ENCODE assay signal across 22 cellular contexts in the genomic region with DNA sequence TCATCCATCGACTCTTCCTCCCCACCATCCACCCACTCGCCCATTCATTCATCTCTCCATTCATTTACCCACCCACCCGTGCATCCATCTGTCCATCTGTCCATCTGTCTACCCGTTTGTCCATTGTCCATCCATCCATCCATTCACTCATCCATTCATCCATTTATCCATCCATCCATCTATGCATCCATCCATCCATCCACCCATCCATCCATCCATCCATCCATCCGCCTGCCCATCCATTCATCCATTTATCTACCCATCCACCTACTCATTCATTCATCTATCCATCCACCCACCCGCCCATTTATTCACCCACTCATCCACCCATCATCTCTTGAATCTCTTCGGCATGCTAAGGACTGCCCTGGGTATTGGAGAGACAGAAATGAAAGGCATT. TPM values are rescaled to one million over a fixed set of nuclear protein-coding genes. Genes with fewer than 3 reads are reported as not detected.
DNase-seq lines count a peak whose midpoint lies in the region; ATAC-seq and TF ChIP-seq lines count a peak whose summit lies in the region.
"Had no signal": no experiment of that assay in that cellular context is flagged by ENCODE, and none has a peak within 500 bp of the region (broad histone marks: within the 10 kb centered on the region; RNA-seq: fewer than 3 reads in every experiment).

No MANE protein-coding gene starts in this region.

- peaks cover 11% of the 10 kb centered on the region; the same call in 1 of the 3 replicates for H3K36me3 Mint-ChIP-seq in GM23338 (ENCODE audit: low read depth)
- no peaks in the 10 kb centered on the region for H3K36me3 Mint-ChIP-seq in stimulated activated naive B cell treated with anti-CD40 and anti-IgM and Interleukin-4, amounts not matched to agents 10 μg/mL and 1 μg/mL and 100 μg/mL, for 72 hours

- no peak overlapping the region for H3K4me3 Mint-ChIP-seq in GM23338
- H3K4me3 Mint-ChIP-seq in stimulated activated naive B cell treated with anti-CD40 and anti-IgM and Interleukin-4, amounts not matched to agents 10 μg/mL and 1 μg/mL and 100 μg/mL, for 72 hours = no peak overlapping the region
- H3K4me3 Mint-ChIP-seq: CD4-positive, alpha-beta T cell had no signal

- intact Hi-C loops in ascending aorta (cut with DNase I) = no loop called here
- intact Hi-C loops in esophagus squamous epithelium (cut with DNase I) = no loop called here

- H4K20me1 ChIP-seq in GM23338 (replicated peaks; ENCODE audit: insufficient read depth) = no peaks in the 10 kb centered on the region; the same call in 1 of the 2 replicates

- no peak for DNase-seq in GM23338 (ENCODE audit: low spot score)
- no peak for DNase-seq in ascending aorta (ENCODE audit: low spot score in 2 of 2)
- DNase-seq in esophagus squamous epithelium (lab: John Stamatoyannopoulos, UW) = no peak
- no peak for DNase-seq in thoracic aorta (ENCODE audit: low spot score)
- no peak for DNase-seq in NCI-H226
- DNase-seq in GM19238 (ENCODE audit: insufficient read length, low spot score) = no peak
- DNase-seq in cortex of kidney (lab: John Stamatoyannopoulos, UW) = no peak
- no peak for DNase-seq in stimulated activated naive B cell treated with anti-CD40 and anti-IgM and Interleukin-4, amounts not matched to agents 10 μg/mL and 1 μg/mL and 100 μg/mL, for 72 hours
- DNase-seq: BE2C; CD4-positive, alpha-beta T cell; COR-L47; DND-41; GOT3; Kasumi-1; NCI-H1694; NCI-H2081; NCI-H2171 treated with DMSO at 0.1 percent for 48 hours; NCI-H446; NCI-H526; SHP77 had no signal

- no peak for TF ChIP-seq POLR2A in esophagus squamous epithelium (IDR thresholded peaks at IDR 0.05)

- H3K9me3 Mint-ChIP-seq in GM23338 = no peaks in the 10 kb centered on the region
- no peaks in the 10 kb centered on the region for H3K9me3 Mint-ChIP-seq in stimulated activated naive B cell treated with anti-CD40 and anti-IgM and Interleukin-4, amounts not matched to agents 10 μg/mL and 1 μg/mL and 100 μg/mL, for 72 hours
- H3K9me3 Mint-ChIP-seq: CD4-positive, alpha-beta T cell had no signal

- H2AFZ ChIP-seq in GM23338 = no peak overlapping the region

- H3K4me3 ChIP-seq in GM23338 (no peak overlapping the region), ascending aorta (no peak overlapping the region), esophagus squamous epithelium (no peak overlapping the region), thoracic aorta (no peak overlapping the region)
- H3K4me3 ChIP-seq: GM12878 had no signal

- peak overlapping the region; percentile 34 for H3K4me2 ChIP-seq in GM23338

- no peaks in the 10 kb centered on the region for H3K9me2 ChIP-seq in GM23338 (ENCODE audit: insufficient read depth)

- peaks cover 6% of the 10 kb centered on the region for H3K27me3 Mint-ChIP-seq in GM23338 (ENCODE audit: insufficient read depth, low read depth, poor library complexity)
- peaks cover 17 to 34% of the 10 kb centered on the region in 2 donors for H3K27me3 Mint-ChIP-seq in stimulated activated naive B cell treated with anti-CD40 and anti-IgM and Interleukin-4, amounts not matched to agents 10 μg/mL and 1 μg/mL and 100 μg/mL, for 72 hours

- H3K4me1 Mint-ChIP-seq in GM23338 = peaks cover 84% of the 10 kb centered on the region
- H3K4me1 Mint-ChIP-seq in stimulated activated naive B cell treated with anti-CD40 and anti-IgM and Interleukin-4, amounts not matched to agents 10 μg/mL and 1 μg/mL and 100 μg/mL, for 72 hours = no peaks in the 10 kb centered on the region

- ATAC-seq in GM23338 = no peak
- no peak for ATAC-seq in thoracic aorta (ENCODE audit: insufficient number of reproducible peaks, low FRiP score, low read depth)
- no peak for ATAC-seq in stimulated activated naive B cell treated with anti-CD40 and anti-IgM and Interleukin-4, amounts not matched to agents 10 μg/mL and 1 μg/mL and 100 μg/mL, for 72 hours (replicated peaks)
- ATAC-seq: GM12878, HCT116 had no signal

- H3K36me3 ChIP-seq in GM23338 (ENCODE audit: insufficient read depth) (no peaks in the 10 kb centered on the region), ascending aorta (no peaks in the 10 kb centered on the region), esophagus squamous epithelium (peaks cover 0 to 5% (median 0%) of the 10 kb centered on the region in 3 donors), thoracic aorta (no peaks in the 10 kb centered on the region)
- H3K36me3 ChIP-seq: BE2C had no signal

- no peak overlapping the region for H3K27ac ChIP-seq in GM23338 (ENCODE audit: low read depth)
- H3K27ac ChIP-seq in ascending aorta = peak overlapping the region; percentile 95 to 98
- peak overlapping the region; percentile 78 to 96 (median 93) for H3K27ac ChIP-seq in esophagus squamous epithelium
- H3K27ac ChIP-seq in thoracic aorta = peak overlapping the region; percentile 99

- no peaks in the 10 kb centered on the region for H3K9me3 ChIP-seq in ascending aorta
- no peaks in the 10 kb centered on the region for H3K9me3 ChIP-seq in esophagus squamous epithelium
- H3K9me3 ChIP-seq in thoracic aorta = no peaks in the 10 kb centered on the region
- H3K9me3 ChIP-seq: BE2C had no signal

- WGBS in esophagus squamous epithelium, 2 donors = 87% methylated on average over 6 to 7 of the region's 7 CpGs

- peaks cover 97% of the 10 kb centered on the region for H3K79me2 ChIP-seq in GM23338 (replicated peaks; ENCODE audit: insufficient read depth)

- H3K27me3 ChIP-seq in GM23338 (ENCODE audit: insufficient read depth) (no peaks in the 10 kb centered on the region), ascending aorta (no peaks in the 10 kb centered on the region), esophagus squamous epithelium (no peaks in the 10 kb centered on the region), thoracic aorta (replicated peaks; ENCODE audit: insufficient read depth) (no peaks in the 10 kb centered on the region)
- H3K27me3 ChIP-seq: BE2C had no signal

- peaks cover 3% of the 10 kb centered on the region; the same call in 1 of the 2 replicates for H3F3A ChIP-seq in GM23338 (replicated peaks; ENCODE audit: low read depth)

- TF ChIP-seq CTCF in GM23338 (conservative IDR thresholded peaks at IDR 0.05; ENCODE audit: low read depth in 2 of 2) (no peak), ascending aorta (IDR thresholded peaks at IDR 0.05) (no peak), esophagus squamous epithelium (IDR thresholded peaks at IDR 0.05) (no peak), thoracic aorta (IDR thresholded peaks at IDR 0.05) (no peak)

- peaks cover 61% of the 10 kb centered on the region for H3K4me1 ChIP-seq in GM23338 (ENCODE audit: insufficient read depth)
- peaks cover 44 to 81% of the 10 kb centered on the region in 2 donors for H3K4me1 ChIP-seq in ascending aorta
- peaks cover 40 to 81% (median 68%) of the 10 kb centered on the region in 3 donors for H3K4me1 ChIP-seq in esophagus squamous epithelium
- H3K4me1 ChIP-seq in thoracic aorta (ENCODE audit: control insufficient read depth in 1 of 2, low read depth in 2 of 2) = peaks cover 67 to 97% of the 10 kb centered on the region in 2 donors
- H3K4me1 ChIP-seq: BE2C had no signal

- H3K27ac Mint-ChIP-seq in GM23338 = no peak overlapping the region
- no peak overlapping the region for H3K27ac Mint-ChIP-seq in stimulated activated naive B cell treated with anti-CD40 and anti-IgM and Interleukin-4, amounts not matched to agents 10 μg/mL and 1 μg/mL and 100 μg/mL, for 72 hours
- H3K27ac Mint-ChIP-seq: CD4-positive, alpha-beta T cell had no signal

TF ChIP-seq in GM23338, 12 proteins besides CTCF, POLR2A, EP300 and RAD21 (continues in another document):
- TF ChIP-seq STAT1 (IDR thresholded peaks at IDR 0.05; ENCODE audit: unreplicated experiment) = no peak

RNA-seq across cellular contexts. Expression of a gene that starts 18.5 kb away (rescaled TPM):
- total RNA-seq in GM23338 (2014; rRNA removed; shearing (Covaris generic)) = 37.9 and 46.8 TPM in 2 replicates
- polyA plus RNA-seq in GM23338 (2016; fragmentation: Nextera tagmentation; extraction: Ambion mirVana) = 12.1 and 13.4 TPM in 2 replicates
- 177 TPM for total RNA-seq in ascending aorta
- 10 to 100 TPM; 30.0 to 61.4 (median 44.7) TPM for total RNA-seq in esophagus squamous epithelium
- 100 to 1,000 TPM; 226 to 301 TPM for total RNA-seq in thoracic aorta
